In the genomic region with DNA sequence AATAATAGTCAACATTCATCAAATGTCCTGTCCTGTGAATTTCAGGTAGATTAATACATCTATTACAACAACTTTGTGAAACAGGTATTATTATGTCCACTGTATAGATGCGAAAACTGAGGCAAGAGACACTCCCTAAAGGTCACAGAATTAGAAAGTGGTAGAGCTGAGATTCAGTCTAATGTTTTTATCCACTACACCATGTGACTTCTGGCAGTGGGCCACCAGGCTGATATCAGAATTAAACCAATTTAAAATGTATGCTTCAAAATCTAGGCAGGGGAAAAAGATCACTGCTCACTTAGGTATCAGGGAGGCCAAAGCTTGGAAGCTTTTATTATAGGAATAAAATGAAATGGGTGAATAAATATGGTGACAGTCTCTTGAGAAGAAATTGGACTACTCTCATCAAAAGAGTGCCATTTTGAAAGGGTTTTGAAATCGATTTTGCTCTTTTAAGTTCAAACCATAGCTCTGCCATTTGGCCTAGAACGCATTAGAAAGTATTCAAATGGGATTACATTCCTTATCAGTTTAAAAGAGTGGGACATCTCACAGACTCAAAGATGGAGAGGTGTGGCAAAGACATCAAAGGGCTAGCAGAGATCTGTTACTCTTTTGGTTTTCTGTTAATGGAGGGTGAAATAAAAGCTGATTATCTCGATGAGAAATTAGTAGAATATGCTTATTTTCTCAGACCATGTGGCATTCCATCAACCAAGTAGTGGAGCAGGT, we compare ENCODE assay signal across 1 cellular context.
TF ChIP-seq lines count a peak whose summit lies in the region.

No MANE protein-coding gene starts in this region.

TF ChIP-seq in H1, 55 proteins besides CTCF, POLR2A, EP300 and RAD21 (continued from another document):
- no peak for TF ChIP-seq CHD2 (IDR thresholded peaks at IDR 0.05; ENCODE audit: low read length)
